Comparison of ENCODE assay signal across 11 cellular contexts in the genomic region with DNA sequence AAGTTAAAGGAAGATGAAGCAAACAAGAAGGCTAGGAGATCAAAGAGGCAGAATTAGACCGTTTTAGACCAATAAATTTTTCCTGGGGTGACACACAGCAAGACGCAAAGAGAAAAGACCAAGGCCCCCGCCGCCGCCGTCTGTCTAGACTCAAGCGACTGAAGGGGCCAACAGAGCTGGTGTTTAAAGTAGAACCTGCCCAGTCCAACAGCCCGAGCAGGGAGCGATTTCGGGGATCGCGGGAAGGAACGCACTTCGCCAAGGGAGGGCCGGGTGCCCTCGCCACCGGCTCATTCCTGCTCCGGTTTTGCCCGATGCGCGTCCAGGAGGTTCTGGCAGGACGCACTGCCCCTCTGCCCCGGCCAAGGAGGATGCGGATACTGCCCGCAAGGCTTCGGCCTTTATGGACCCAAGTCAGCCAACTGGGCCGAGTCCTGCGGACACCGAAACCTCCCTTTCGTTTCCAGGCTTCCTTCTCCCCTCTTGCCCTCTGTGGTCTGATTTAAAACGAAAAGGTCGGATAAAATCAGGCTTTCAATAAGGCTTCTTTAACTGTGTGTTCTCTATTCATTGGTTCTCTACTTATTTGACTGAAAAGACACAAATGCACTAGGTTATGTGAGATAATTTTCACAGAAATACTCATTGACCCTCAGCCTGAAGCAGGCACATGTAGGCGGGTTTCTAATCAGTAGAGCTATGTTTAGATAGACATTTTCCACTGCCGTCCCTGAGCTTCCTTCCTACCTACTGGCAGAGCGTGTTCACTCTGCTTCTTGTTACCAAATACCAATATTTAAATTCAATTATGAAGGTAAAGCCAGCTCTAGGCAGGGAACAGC. TPM values are rescaled to one million over a fixed set of nuclear protein-coding genes. Genes with fewer than 3 reads are reported as not detected.
DNase-seq lines count a peak whose midpoint lies in the region; ATAC-seq and TF ChIP-seq lines count a peak whose summit lies in the region.
"Had no signal": no experiment of that assay in that cellular context is flagged by ENCODE, and none has a peak within 500 bp of the region (broad histone marks: within the 10 kb centered on the region; RNA-seq: fewer than 3 reads in every experiment).

No MANE protein-coding gene starts in this region.

- ATAC-seq in GM18858 (IDR thresholded peaks at IDR 0.05; ENCODE audit: unreplicated experiment): no peak

- in situ Hi-C loops in GM13976 (cut with MboI; ENCODE audit: low sequenced_read_pairs, unreplicated experiment): loop anchor here (5.0 to 25.0 kb wide), 4 partner anchors 304 to 784 kb away; no protein-coding TSS in a partner anchor

- H3K27ac ChIP-seq in spleen: no peak overlapping the region

- no peak for DNase-seq in activated CD4-positive, alpha-beta T cell treated with anti-CD3 and anti-CD28 coated beads, Interleukin-2, amount 10 ng/mL, durations not matched to agents 7 days and 5 days
- no peak for DNase-seq in activated CD4-positive, alpha-beta T cell treated with anti-CD3 and anti-CD28 coated beads for 1 hour
- DNase-seq in SW480 (ENCODE audit: low spot score) (peak; percentile 68), kidney epithelial cell (ENCODE audit: low read depth) (no peak), spleen (peak; percentile 69), GM13976 (ENCODE audit: low spot score) (no peak), GOT3 (lab: John Stamatoyannopoulos, UW) (no peak)
- DNase-seq: midbrain, NCI-H2081 treated with DMSO at 0.1 percent for 48 hours had no signal

- CTCF ChIA-PET in activated CD4-positive, alpha-beta T cell treated with anti-CD3 and anti-CD28 coated beads, Interleukin-2, amount 10 ng/mL, durations not matched to agents 7 days and 5 days (lab: Charles Lee): interaction anchor here (1.1 to 1.4 kb wide), 3 partner anchors 52 to 84 kb away, joined by 3 to 5 read pairs (median 4); a partner anchor contains a TSS

- peaks cover 86% of the 10 kb centered on the region for H3K27me3 Mint-ChIP-seq in activated CD4-positive, alpha-beta T cell treated with anti-CD3 and anti-CD28 coated beads, Interleukin-2, amount 10 ng/mL, durations not matched to agents 7 days and 5 days

- H3K36me3 Mint-ChIP-seq in activated CD4-positive, alpha-beta T cell treated with anti-CD3 and anti-CD28 coated beads, Interleukin-2, amount 10 ng/mL, durations not matched to agents 7 days and 5 days (ENCODE audit: low read depth): peaks cover 3% of the 10 kb centered on the region

- no peak for TF ChIP-seq CTCF in kidney epithelial cell (IDR thresholded peaks at IDR 0.05; ENCODE audit: insufficient read depth, low read length, poor library complexity, severe bottlenecking)
- TF ChIP-seq CTCF in spleen (IDR thresholded peaks at IDR 0.05 in 8 of 11, conservative IDR thresholded peaks at IDR 0.05 in 3 of 11): no peak
- no peak for TF ChIP-seq CTCF in GM13976 (IDR thresholded peaks at IDR 0.05; ENCODE audit: borderline replicate concordance, control extremely low read depth, extremely low read depth, insufficient read depth, missing control alignments)

- WGBS in spleen, 5 donors: 20 to 30% (median 23%) methylated on average over 34 to 35 of the region's 35 CpGs

- POLR2A ChIA-PET in activated CD4-positive, alpha-beta T cell treated with anti-CD3 and anti-CD28 coated beads, Interleukin-2, amount 10 ng/mL, durations not matched to agents 7 days and 5 days (lab: Charles Lee): no interaction called here

- H3K4me1 Mint-ChIP-seq in activated CD4-positive, alpha-beta T cell treated with anti-CD3 and anti-CD28 coated beads, Interleukin-2, amount 10 ng/mL, durations not matched to agents 7 days and 5 days: peaks cover 11% of the 10 kb centered on the region

- H3K27me3 ChIP-seq in kidney epithelial cell (ENCODE audit: control insufficient read depth, insufficient read depth, low read length) (no peaks in the 10 kb centered on the region), spleen (replicated peaks in 1 of 7) (peaks cover 14 to 100% (median 93%) of the 10 kb centered on the region in 7 donors)

- intact Hi-C loops in spleen (cut with DNase I; ENCODE audit: low total_unique reads): no loop called here

- H3K36me3 ChIP-seq in kidney epithelial cell (ENCODE audit: control insufficient read depth, insufficient read depth, low read length): peaks cover 2% of the 10 kb centered on the region
- H3K36me3 ChIP-seq in spleen: no peaks in the 10 kb centered on the region

- H3K4me3 ChIP-seq in kidney epithelial cell (ENCODE audit: low read depth, low read length) (peak overlapping the region; percentile 76), spleen (no peak overlapping the region)
- H3K4me3 ChIP-seq: smooth muscle cell had no signal

- H3K9me3 Mint-ChIP-seq in activated CD4-positive, alpha-beta T cell treated with anti-CD3 and anti-CD28 coated beads, Interleukin-2, amount 10 ng/mL, durations not matched to agents 7 days and 5 days: no peaks in the 10 kb centered on the region

- no peak for TF ChIP-seq POLR2A in spleen (IDR thresholded peaks at IDR 0.05)

- H3K27ac Mint-ChIP-seq in activated CD4-positive, alpha-beta T cell treated with anti-CD3 and anti-CD28 coated beads, Interleukin-2, amount 10 ng/mL, durations not matched to agents 7 days and 5 days: peak overlapping the region; percentile 19

- H3K9me3 ChIP-seq in spleen: peaks cover 0 to 4% (median 0%) of the 10 kb centered on the region in 8 donors

- H3K4me3 Mint-ChIP-seq in activated CD4-positive, alpha-beta T cell treated with anti-CD3 and anti-CD28 coated beads, Interleukin-2, amount 10 ng/mL, durations not matched to agents 7 days and 5 days: no peak overlapping the region

- H3K4me1 ChIP-seq in spleen: peaks cover 10 to 91% (median 58%) of the 10 kb centered on the region in 6 donors

RNA-seq across cellular contexts. Expression of a gene that starts 2.2 kb away (rescaled TPM):
- total RNA-seq in activated CD4-positive, alpha-beta T cell treated with anti-CD3 and anti-CD28 coated beads, Interleukin-2, amount 10 ng/mL, durations not matched to agents 7 days and 5 days: not detected
- total RNA-seq in kidney epithelial cell (28.8 and 34.2 TPM in 2 replicates), spleen (1 to 10 TPM; 1.0 to 8.0 (median 2.6) TPM)
- 1 to 10 TPM in 1 of 3 donors, under 1 TPM in 2; 0.55 to 1.4 (median 0.80) TPM for polyA plus RNA-seq in spleen

RNA-seq across cellular contexts. Expression of a gene that starts 6.3 kb away (rescaled TPM):
- total RNA-seq in activated CD4-positive, alpha-beta T cell treated with anti-CD3 and anti-CD28 coated beads, Interleukin-2, amount 10 ng/mL, durations not matched to agents 7 days and 5 days: not detected
- total RNA-seq in kidney epithelial cell (17.3 and 26.4 TPM in 2 replicates), spleen (1 to 10 TPM in 5 of 7 donors, under 1 TPM in 2; 0.51 to 6.1 (median 2.2) TPM)
- 1 to 10 TPM in 1 of 3 donors, under 1 TPM in 2; 0.57 to 1.4 (median 0.62) TPM for polyA plus RNA-seq in spleen

RNA-seq across cellular contexts. Expression of a gene that starts 6.7 kb away (rescaled TPM):
- total RNA-seq in activated CD4-positive, alpha-beta T cell treated with anti-CD3 and anti-CD28 coated beads, Interleukin-2, amount 10 ng/mL, durations not matched to agents 7 days and 5 days: not detected
- 46.5 and 53.7 TPM in 2 replicates for total RNA-seq in kidney epithelial cell
- total RNA-seq in spleen: 1 to 10 TPM in 5 of 7 donors, under 1 TPM in 2; 0.51 to 3.0 (median 1.2) TPM
- under 1 TPM; 0.46 to 0.54 (median 0.48) TPM for polyA plus RNA-seq in spleen

RNA-seq across cellular contexts. Expression of a gene that starts 11.1 kb away (rescaled TPM):
- not detected for total RNA-seq in activated CD4-positive, alpha-beta T cell treated with anti-CD3 and anti-CD28 coated beads, Interleukin-2, amount 10 ng/mL, durations not matched to agents 7 days and 5 days
- total RNA-seq in kidney epithelial cell (4.8 and 10.5 TPM in 2 replicates), spleen (1 to 10 TPM in 5 of 7 donors, under 1 TPM in 2; 0.38 to 2.0 (median 1.4) TPM)
- polyA plus RNA-seq in spleen: under 1 TPM in 1 of 3 donors, not detected in 2; 0.26 TPM

RNA-seq across cellular contexts. Expression of a gene that starts 15.2 kb away (rescaled TPM):
- total RNA-seq in activated CD4-positive, alpha-beta T cell treated with anti-CD3 and anti-CD28 coated beads, Interleukin-2, amount 10 ng/mL, durations not matched to agents 7 days and 5 days: not detected
- 18.8 and 19.1 TPM in 2 replicates for total RNA-seq in kidney epithelial cell
- 1 to 10 TPM; 3.0 to 9.3 (median 6.9) TPM for total RNA-seq in spleen
- 1 to 10 TPM; 1.6 to 2.3 (median 2.2) TPM for polyA plus RNA-seq in spleen

Comparison
In these comparisons a context has a peak if more than half of its experiments do, and no peak if none do; other contexts are left out.
1. DNase-seq: peak in SW480 (single experiment) and spleen (single experiment); none in activated CD4-positive, alpha-beta T cell treated with anti-CD3 and anti-CD28 coated beads, Interleukin-2, amount 10 ng/mL, durations not matched to agents 7 days and 5 days (single experiment), activated CD4-positive, alpha-beta T cell treated with anti-CD3 and anti-CD28 coated beads for 1 hour (single experiment), kidney epithelial cell (single experiment), GM13976 (single experiment) and GOT3 (single experiment).
2. RNA of a gene that starts 6.7 kb away (total RNA-seq): 46.5 to 53.7 TPM in kidney epithelial cell; 0.51 to 3.0 TPM in spleen and not detected in activated CD4-positive, alpha-beta T cell treated with anti-CD3 and anti-CD28 coated beads, Interleukin-2, amount 10 ng/mL, durations not matched to agents 7 days and 5 days; every median in the first group is over 10 times any median in the second.